ENCODE assay signal across 8 cellular contexts in the genomic region with DNA sequence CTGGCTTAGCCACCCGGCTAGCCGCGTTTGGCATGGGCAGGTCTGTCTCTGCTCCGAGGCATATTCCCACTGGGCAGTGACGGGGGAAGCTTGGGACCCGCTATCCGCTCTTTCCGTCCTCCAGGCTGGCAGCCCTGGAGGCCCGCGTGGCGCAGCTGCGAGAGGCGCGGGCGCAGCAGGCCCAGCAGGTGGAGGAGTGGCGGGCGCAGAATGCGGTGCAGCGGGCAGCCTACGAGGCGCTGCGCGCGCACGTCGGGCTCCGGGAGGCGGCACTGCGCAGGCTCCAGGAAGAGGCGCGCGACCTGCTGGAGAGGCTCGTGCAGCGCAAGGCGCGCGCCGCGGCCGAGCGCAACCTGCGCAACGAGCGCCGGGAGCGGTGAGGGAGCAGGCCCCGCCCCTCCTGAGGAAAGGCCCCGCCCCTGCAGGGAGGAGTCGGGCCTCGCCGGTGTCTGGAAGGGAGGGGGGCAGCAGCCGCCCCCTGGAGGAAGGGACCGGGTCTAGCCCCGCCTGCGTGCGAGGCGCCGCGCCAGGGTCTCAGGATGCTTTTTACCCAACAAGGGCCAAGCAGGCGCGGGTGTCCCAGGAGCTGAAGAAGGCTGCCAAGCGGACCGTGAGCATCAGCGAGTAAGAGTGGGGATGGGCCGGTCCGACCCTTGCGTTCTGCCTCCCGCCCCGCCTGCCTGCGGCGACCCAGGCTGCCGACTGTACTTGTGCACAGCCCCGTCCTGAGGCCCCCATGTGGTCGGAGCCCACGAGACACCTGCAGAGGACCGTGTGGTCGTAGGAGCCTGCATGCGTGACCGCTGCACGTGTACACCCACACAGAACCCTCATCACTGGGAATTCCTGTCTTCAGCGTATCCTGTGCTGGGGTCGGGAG. TPM values are rescaled to one million over a fixed set of nuclear protein-coding genes. Genes with fewer than 3 reads are reported as not detected.
DNase-seq lines count a peak whose midpoint lies in the region; ATAC-seq lines count a peak whose summit lies in the region.

No MANE protein-coding gene starts in this region.

- H3K27ac Mint-ChIP-seq in activated T-cell treated with anti-CD3 and anti-CD28 coated beads, Interleukin-2, amount 50 U/mL, for 72 hours: no peak overlapping the region

- no peaks in the 10 kb centered on the region for H3K9me3 ChIP-seq in esophagus (ENCODE audit: control insufficient read depth in 2 of 2, insufficient read depth in 1 of 2, low read depth in 1 of 2, low read length in 1 of 2)
- H3K9me3 ChIP-seq in mucosa of rectum (ENCODE audit: control insufficient read depth in 2 of 2, low read length in 2 of 2): no peaks in the 10 kb centered on the region

- peak overlapping the region; percentile 40 to 54 for H3K4me3 ChIP-seq in esophagus (ENCODE audit: low read depth in 1 of 2, low read length in 2 of 2)
- peak overlapping the region; percentile 71 to 73 for H3K4me3 ChIP-seq in mucosa of rectum (ENCODE audit: low read length in 2 of 2)

- peaks cover 7 to 32% of the 10 kb centered on the region in 2 donors for H3K36me3 Mint-ChIP-seq in activated T-cell treated with anti-CD3 and anti-CD28 coated beads, Interleukin-2, amount 50 U/mL, for 72 hours (ENCODE audit: insufficient read depth in 2 of 2)

- ATAC-seq in HG02678 (IDR thresholded peaks at IDR 0.05; ENCODE audit: unreplicated experiment): peak; percentile 68
- ATAC-seq in activated T-cell treated with anti-CD3 and anti-CD28 coated beads, Interleukin-2, amount 50 U/mL, for 72 hours (replicated peaks in 1 of 2): peak; percentile 77 to 85

- 15 to 26% methylated on average over 75 to 82 of the region's 82 CpGs for WGBS in esophagus, 2 donors

- DNase-seq in DMS153 treated with DMSO at 0.1 percent for 48 hours (lab: John Stamatoyannopoulos, UW; ENCODE audit: unreplicated experiment) (peak; percentile 88), NCI-H774 (lab: John Stamatoyannopoulos, UW) (peak; percentile 94), HuH-7 (ENCODE audit: low spot score) (no peak)
- peak; percentile 76 to 87 for DNase-seq in activated T-cell treated with anti-CD3 and anti-CD28 coated beads, Interleukin-2, amount 50 U/mL, for 72 hours
- peak; percentile 62 to 80 for DNase-seq in stimulated activated CD8-positive, alpha-beta memory T cell treated with anti-CD3 and anti-CD28 coated beads, Interleukin-4, amount 100 ng/mL, for 1 hour (ENCODE audit: low read depth in 2 of 2, low spot score in 1 of 2)

- H3K36me3 ChIP-seq in esophagus (ENCODE audit: control insufficient read depth in 2 of 2, insufficient read depth in 2 of 2, low read length in 1 of 2): peaks cover 7 to 23% of the 10 kb centered on the region in 2 donors
- H3K36me3 ChIP-seq in mucosa of rectum (ENCODE audit: control insufficient read depth in 2 of 2, insufficient read depth in 2 of 2, low read length in 2 of 2): peaks cover 12 to 20% of the 10 kb centered on the region in 2 donors

- no peaks in the 10 kb centered on the region for H3K9me3 Mint-ChIP-seq in activated T-cell treated with anti-CD3 and anti-CD28 coated beads, Interleukin-2, amount 50 U/mL, for 72 hours

- peak overlapping the region in 1 of 2 donors; percentile 62 for H3K4me3 Mint-ChIP-seq in activated T-cell treated with anti-CD3 and anti-CD28 coated beads, Interleukin-2, amount 50 U/mL, for 72 hours

- peak overlapping the region; percentile 70 to 71 for H3K9ac ChIP-seq in mucosa of rectum (ENCODE audit: low read depth in 1 of 2, low read length in 2 of 2)

- H3K4me1 Mint-ChIP-seq in activated T-cell treated with anti-CD3 and anti-CD28 coated beads, Interleukin-2, amount 50 U/mL, for 72 hours (ENCODE audit: low read depth): peaks cover 29% of the 10 kb centered on the region

- H3K4me1 ChIP-seq in esophagus (ENCODE audit: control insufficient read depth in 2 of 2, insufficient read depth in 2 of 2, low read length in 1 of 2): peaks cover 0 to 19% of the 10 kb centered on the region in 2 donors
- H3K4me1 ChIP-seq in mucosa of rectum (ENCODE audit: control insufficient read depth in 2 of 2, insufficient read depth in 2 of 2, low read length in 2 of 2): peaks cover 13% of the 10 kb centered on the region in 2 donors

- H3K27ac ChIP-seq in esophagus (ENCODE audit: low read depth in 2 of 2, low read length in 1 of 2) (peak overlapping the region; percentile 91 to 98), mucosa of rectum (ENCODE audit: low read depth in 2 of 2, low read length in 2 of 2) (peak overlapping the region; percentile 44 to 54)

- no peaks in the 10 kb centered on the region for H3K27me3 Mint-ChIP-seq in activated T-cell treated with anti-CD3 and anti-CD28 coated beads, Interleukin-2, amount 50 U/mL, for 72 hours (ENCODE audit: low read depth)

- H3K27me3 ChIP-seq in esophagus (ENCODE audit: control insufficient read depth in 1 of 2, insufficient read depth in 2 of 2, low read length in 2 of 2): no peaks in the 10 kb centered on the region
- no peaks in the 10 kb centered on the region for H3K27me3 ChIP-seq in mucosa of rectum (ENCODE audit: control insufficient read depth in 2 of 2, insufficient read depth in 2 of 2, low read length in 2 of 2)

RNA-seq across cellular contexts. Expression of a gene that starts 7.9 kb away (rescaled TPM):
- 10 to 100 TPM; 55.8 to 56.0 TPM for total RNA-seq in activated T-cell treated with anti-CD3 and anti-CD28 coated beads, Interleukin-2, amount 50 U/mL, for 72 hours
- 10 to 100 TPM; 27.4 to 85.3 TPM for polyA plus RNA-seq in esophagus

RNA-seq across cellular contexts. Expression of a gene that starts 28.3 kb away (rescaled TPM):
- 10 to 100 TPM; 31.9 to 41.3 TPM for total RNA-seq in activated T-cell treated with anti-CD3 and anti-CD28 coated beads, Interleukin-2, amount 50 U/mL, for 72 hours
- polyA plus RNA-seq in esophagus: 10 to 100 TPM; 57.9 to 65.8 TPM
